1 cellular context compared by ENCODE assay signal in genomic region chr16:48385272-48385953, GRCh38.
A peak's percentile ranks its signal among the peaks of the same experiment; 100 is the strongest.
TF ChIP-seq lines count a peak whose summit lies in the region.

Gene SIAH1, minus strand, starts transcription at chr16:48385413. Its CDS starts 22,985 bp downstream, at chr16:48362428.

TF ChIP-seq in GM12878, 131 proteins besides CTCF, POLR2A, EP300 and RAD21 (continued from another document):
- TF ChIP-seq, protein P1, sequence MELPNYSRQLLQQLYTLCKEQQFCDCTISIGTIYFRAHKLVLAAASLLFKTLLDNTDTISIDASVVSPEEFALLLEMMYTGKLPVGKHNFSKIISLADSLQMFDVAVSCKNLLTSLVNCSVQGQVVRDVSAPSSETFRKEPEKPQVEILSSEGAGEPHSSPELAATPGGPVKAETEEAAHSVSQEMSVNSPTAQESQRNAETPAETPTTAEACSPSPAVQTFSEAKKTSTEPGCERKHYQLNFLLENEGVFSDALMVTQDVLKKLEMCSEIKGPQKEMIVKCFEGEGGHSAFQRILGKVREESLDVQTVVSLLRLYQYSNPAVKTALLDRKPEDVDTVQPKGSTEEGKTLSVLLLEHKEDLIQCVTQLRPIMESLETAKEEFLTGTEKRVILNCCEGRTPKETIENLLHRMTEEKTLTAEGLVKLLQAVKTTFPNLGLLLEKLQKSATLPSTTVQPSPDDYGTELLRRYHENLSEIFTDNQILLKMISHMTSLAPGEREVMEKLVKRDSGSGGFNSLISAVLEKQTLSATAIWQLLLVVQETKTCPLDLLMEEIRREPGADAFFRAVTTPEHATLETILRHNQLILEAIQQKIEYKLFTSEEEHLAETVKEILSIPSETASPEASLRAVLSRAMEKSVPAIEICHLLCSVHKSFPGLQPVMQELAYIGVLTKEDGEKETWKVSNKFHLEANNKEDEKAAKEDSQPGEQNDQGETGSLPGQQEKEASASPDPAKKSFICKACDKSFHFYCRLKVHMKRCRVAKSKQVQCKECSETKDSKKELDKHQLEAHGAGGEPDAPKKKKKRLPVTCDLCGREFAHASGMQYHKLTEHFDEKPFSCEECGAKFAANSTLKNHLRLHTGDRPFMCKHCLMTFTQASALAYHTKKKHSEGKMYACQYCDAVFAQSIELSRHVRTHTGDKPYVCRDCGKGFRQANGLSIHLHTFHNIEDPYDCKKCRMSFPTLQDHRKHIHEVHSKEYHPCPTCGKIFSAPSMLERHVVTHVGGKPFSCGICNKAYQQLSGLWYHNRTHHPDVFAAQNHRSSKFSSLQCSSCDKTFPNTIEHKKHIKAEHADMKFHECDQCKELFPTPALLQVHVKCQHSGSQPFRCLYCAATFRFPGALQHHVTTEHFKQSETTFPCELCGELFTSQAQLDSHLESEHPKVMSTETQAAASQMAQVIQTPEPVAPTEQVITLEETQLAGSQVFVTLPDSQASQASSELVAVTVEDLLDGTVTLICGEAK (IDR thresholded peaks at IDR 0.05; ENCODE audit: borderline replicate concordance) = no peak
- no peak for TF ChIP-seq HDGF (IDR thresholded peaks at IDR 0.05)
- TF ChIP-seq SREBF2 (IDR thresholded peaks at IDR 0.05; ENCODE audit: low read length) = no peak
- TF ChIP-seq ZZZ3 (IDR thresholded peaks at IDR 0.05; ENCODE audit: control insufficient read depth, insufficient read length, low read depth) = no peak
- no peak for TF ChIP-seq MTA2 (IDR thresholded peaks at IDR 0.05; ENCODE audit: low read depth)
- TF ChIP-seq, protein P2, sequence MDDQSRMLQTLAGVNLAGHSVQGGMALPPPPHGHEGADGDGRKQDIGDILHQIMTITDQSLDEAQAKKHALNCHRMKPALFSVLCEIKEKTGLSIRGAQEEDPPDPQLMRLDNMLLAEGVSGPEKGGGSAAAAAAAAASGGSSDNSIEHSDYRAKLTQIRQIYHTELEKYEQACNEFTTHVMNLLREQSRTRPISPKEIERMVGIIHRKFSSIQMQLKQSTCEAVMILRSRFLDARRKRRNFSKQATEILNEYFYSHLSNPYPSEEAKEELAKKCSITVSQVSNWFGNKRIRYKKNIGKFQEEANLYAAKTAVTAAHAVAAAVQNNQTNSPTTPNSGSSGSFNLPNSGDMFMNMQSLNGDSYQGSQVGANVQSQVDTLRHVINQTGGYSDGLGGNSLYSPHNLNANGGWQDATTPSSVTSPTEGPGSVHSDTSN (IDR thresholded peaks at IDR 0.05; ENCODE audit: insufficient replicate concordance, low read depth, low read length) = no peak
- TF ChIP-seq ZNF207 (IDR thresholded peaks at IDR 0.05; ENCODE audit: borderline replicate concordance) = peak; percentile 39; the same call in 1 of the 2 replicates
- TF ChIP-seq, protein P3, sequence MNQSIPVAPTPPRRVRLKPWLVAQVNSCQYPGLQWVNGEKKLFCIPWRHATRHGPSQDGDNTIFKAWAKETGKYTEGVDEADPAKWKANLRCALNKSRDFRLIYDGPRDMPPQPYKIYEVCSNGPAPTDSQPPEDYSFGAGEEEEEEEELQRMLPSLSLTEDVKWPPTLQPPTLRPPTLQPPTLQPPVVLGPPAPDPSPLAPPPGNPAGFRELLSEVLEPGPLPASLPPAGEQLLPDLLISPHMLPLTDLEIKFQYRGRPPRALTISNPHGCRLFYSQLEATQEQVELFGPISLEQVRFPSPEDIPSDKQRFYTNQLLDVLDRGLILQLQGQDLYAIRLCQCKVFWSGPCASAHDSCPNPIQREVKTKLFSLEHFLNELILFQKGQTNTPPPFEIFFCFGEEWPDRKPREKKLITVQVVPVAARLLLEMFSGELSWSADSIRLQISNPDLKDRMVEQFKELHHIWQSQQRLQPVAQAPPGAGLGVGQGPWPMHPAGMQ (IDR thresholded peaks at IDR 0.05; ENCODE audit: borderline replicate concordance) = no peak
- TF ChIP-seq, protein P4, sequence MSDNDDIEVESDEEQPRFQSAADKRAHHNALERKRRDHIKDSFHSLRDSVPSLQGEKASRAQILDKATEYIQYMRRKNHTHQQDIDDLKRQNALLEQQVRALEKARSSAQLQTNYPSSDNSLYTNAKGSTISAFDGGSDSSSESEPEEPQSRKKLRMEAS (IDR thresholded peaks at IDR 0.05; ENCODE audit: low read depth, low read length) = 0 out of 2 replicates have a peak, but pooled peaks have one; percentile 58
- TF ChIP-seq CREB1 (IDR thresholded peaks at IDR 0.05; ENCODE audit: low read depth) = no peak
- TF ChIP-seq RB1 (IDR thresholded peaks at IDR 0.05; ENCODE audit: borderline replicate concordance) = peak; percentile 74; the same call in 1 of the 2 replicates
- TF ChIP-seq SIN3A (IDR thresholded peaks at IDR 0.05; ENCODE audit: low read depth, low read length) = peak; percentile 21; the same call in 1 of the 2 replicates
- peak; percentile 68; the same call in 1 of the 2 replicates for TF ChIP-seq POLR2AphosphoS2 (IDR thresholded peaks at IDR 0.05; ENCODE audit: low read depth, low read length)
- no peak for TF ChIP-seq ZBTB4 (CRISPR knock-in tag; IDR thresholded peaks at IDR 0.05)
- TF ChIP-seq GATAD2B (conservative IDR thresholded peaks at IDR 0.05; ENCODE audit: low read depth) = peak; percentile 95
- no peak for TF ChIP-seq CBX3 (IDR thresholded peaks at IDR 0.05; ENCODE audit: borderline replicate concordance, low read depth)
- TF ChIP-seq ELK1 (IDR thresholded peaks at IDR 0.05; ENCODE audit: low read depth, low read length) = no peak
- TF ChIP-seq JUND (IDR thresholded peaks at IDR 0.05; ENCODE audit: low read depth, low read length) = no peak
- TF ChIP-seq CHD2 (IDR thresholded peaks at IDR 0.05; ENCODE audit: borderline replicate concordance, low read depth, low read length) = 0 out of 2 replicates have a peak, but pooled peaks have one; percentile 10
- peak; percentile 93; the same call in 1 of the 2 replicates for TF ChIP-seq LARP7 (IDR thresholded peaks at IDR 0.05)
- TF ChIP-seq BHLHE40 (IDR thresholded peaks at IDR 0.05; ENCODE audit: borderline replicate concordance in 1 of 2, low read depth in 2 of 2, low read length in 1 of 2) = peak; percentile 44 to 87; a peak in 3 of 4 replicates
- TF ChIP-seq HDAC6 (IDR thresholded peaks at IDR 0.05; ENCODE audit: unreplicated experiment) = no peak
- no peak for TF ChIP-seq RELA (IDR thresholded peaks at IDR 0.05; ENCODE audit: borderline replicate concordance, partially characterized antibody)
- no peak for TF ChIP-seq NFXL1 (IDR thresholded peaks at IDR 0.05; ENCODE audit: borderline replicate concordance)
- TF ChIP-seq, protein P5, sequence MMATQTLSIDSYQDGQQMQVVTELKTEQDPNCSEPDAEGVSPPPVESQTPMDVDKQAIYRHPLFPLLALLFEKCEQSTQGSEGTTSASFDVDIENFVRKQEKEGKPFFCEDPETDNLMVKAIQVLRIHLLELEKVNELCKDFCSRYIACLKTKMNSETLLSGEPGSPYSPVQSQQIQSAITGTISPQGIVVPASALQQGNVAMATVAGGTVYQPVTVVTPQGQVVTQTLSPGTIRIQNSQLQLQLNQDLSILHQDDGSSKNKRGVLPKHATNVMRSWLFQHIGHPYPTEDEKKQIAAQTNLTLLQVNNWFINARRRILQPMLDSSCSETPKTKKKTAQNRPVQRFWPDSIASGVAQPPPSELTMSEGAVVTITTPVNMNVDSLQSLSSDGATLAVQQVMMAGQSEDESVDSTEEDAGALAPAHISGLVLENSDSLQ (IDR thresholded peaks at IDR 0.05) = no peak
